Comparison of ENCODE assay signal across 8 cellular contexts in genomic region chr1:27349784-27350672, GRCh38.
DNase-seq lines count a peak whose midpoint lies in the region; ATAC-seq and TF ChIP-seq lines count a peak whose summit lies in the region.

No MANE protein-coding gene starts in this region.

- H3K27ac ChIP-seq in C4-2B (peak overlapping the region; percentile 95), iPS-18a (ENCODE audit: low read length) (no peak overlapping the region), skin epidermis (peak overlapping the region in 18 of 21 experiments; percentile 10 to 78 (median 64))

- DNase-seq in NCI-H1092 (lab: John Stamatoyannopoulos, UW), result peak; percentile 74
- DNase-seq in astrocyte of the cerebellum (ENCODE audit: low read depth), result no peak
- no peak for DNase-seq in NOMO-1 (lab: John Stamatoyannopoulos, UW; ENCODE audit: unreplicated experiment in 2 of 2)
- no peak for DNase-seq in SIG-M5 treated with dmso at 0.1 percent for 504 hours (lab: John Stamatoyannopoulos, UW; ENCODE audit: unreplicated experiment)

- no peak for ATAC-seq in HG02642 (IDR thresholded peaks at IDR 0.05; ENCODE audit: poor library complexity, unreplicated experiment)

- H3K9ac ChIP-seq in iPS-18a (ENCODE audit: low read length), result peak overlapping the region; percentile 26

- peaks cover 12% of the 10 kb centered on the region for H3K27me3 ChIP-seq in iPS-18a (ENCODE audit: control insufficient read depth, insufficient read depth, low read length)

- H3K4me3 ChIP-seq in astrocyte of the cerebellum (ENCODE audit: low read depth, low read length) (peak overlapping the region; percentile 34), iPS-18a (ENCODE audit: low read length) (peak overlapping the region; percentile 52), skin epidermis (peak overlapping the region; percentile 13 to 35 (median 21))

- no peaks in the 10 kb centered on the region for H3K9me3 ChIP-seq in iPS-18a (ENCODE audit: control insufficient read depth, low read depth, low read length)

- in situ Hi-C loops in astrocyte of the cerebellum (cut with HindIII; ENCODE audit: low sequenced_read_pairs), result no loop called here

- H3K36me3 ChIP-seq in iPS-18a (ENCODE audit: control insufficient read depth, low read depth, low read length), result no peaks in the 10 kb centered on the region

- peaks cover 5% of the 10 kb centered on the region for H3K4me1 ChIP-seq in iPS-18a (ENCODE audit: control insufficient read depth, low read depth, low read length)

- TF ChIP-seq CTCF in C4-2B (conservative IDR thresholded peaks at IDR 0.05) (no peak), astrocyte of the cerebellum (IDR thresholded peaks at IDR 0.05; ENCODE audit: low read depth, low read length, missing control alignments) (no peak)
